In genomic region chr18:48683661-48684060, GRCh38 we compare ENCODE assay signal across 13 cellular contexts.
DNase-seq lines count a peak whose midpoint lies in the region; ATAC-seq and TF ChIP-seq lines count a peak whose summit lies in the region.
"Had no signal": no experiment of that assay in that cellular context is flagged by ENCODE, and none has a peak within 500 bp of the region (broad histone marks: within the 10 kb centered on the region; RNA-seq: fewer than 3 reads in every experiment).

No MANE protein-coding gene starts in this region.

- ATAC-seq in GM23338 = no peak
- no peak for ATAC-seq in stimulated activated naive CD8-positive, alpha-beta T cell treated with anti-CD3 and anti-CD28 coated beads, Interleukin-15, amount 100 ng/mL, for 72 hours
- ATAC-seq: A549 had no signal

- H3K27me3 Mint-ChIP-seq in GM23338 (ENCODE audit: insufficient read depth, low read depth, poor library complexity) (peaks cover 4% of the 10 kb centered on the region), neural crest cell (ENCODE audit: low read depth) (no peaks in the 10 kb centered on the region)
- no peaks in the 10 kb centered on the region for H3K27me3 Mint-ChIP-seq in stimulated activated naive CD8-positive, alpha-beta T cell treated with anti-CD3 and anti-CD28 coated beads, Interleukin-15, amount 100 ng/mL, for 72 hours

- peaks cover 17% of the 10 kb centered on the region; the same call in 1 of the 2 replicates for H3K36me3 ChIP-seq in BLaER1
- peaks cover 4% of the 10 kb centered on the region; the same call in 1 of the 2 replicates for H3K36me3 ChIP-seq in GM23338 (ENCODE audit: insufficient read depth)
- H3K36me3 ChIP-seq in subcutaneous abdominal adipose tissue (ENCODE audit: control insufficient read depth in 5 of 5, insufficient read depth in 5 of 5, low read length in 5 of 5) = peaks cover 2 to 30% (median 15%) of the 10 kb centered on the region in 5 donors

- H3K27ac Mint-ChIP-seq in GM23338 (0 out of 2 replicates have a peak overlapping the region, but pooled peaks have one; percentile 36), neural crest cell (ENCODE audit: unreplicated experiment) (peak overlapping the region; percentile 43)
- H3K27ac Mint-ChIP-seq in stimulated activated naive CD8-positive, alpha-beta T cell treated with anti-CD3 and anti-CD28 coated beads, Interleukin-15, amount 100 ng/mL, for 72 hours = no peak overlapping the region
- H3K27ac Mint-ChIP-seq: CD4-positive, CD25-positive, alpha-beta regulatory T cell; HFFc6 had no signal

- H3K27ac ChIP-seq in BLaER1 = peak overlapping the region; percentile 56
- H3K27ac ChIP-seq in GM23338 (ENCODE audit: low read depth) = no peak overlapping the region
- H3K27ac ChIP-seq in subcutaneous abdominal adipose tissue (ENCODE audit: low read depth, low read length) = peak overlapping the region; percentile 10
- H3K27ac ChIP-seq: A549 had no signal

- TF ChIP-seq CTCF in GM23338 (conservative IDR thresholded peaks at IDR 0.05; ENCODE audit: low read depth in 2 of 2) (no peak), neural crest cell (conservative IDR thresholded peaks at IDR 0.05) (no peak)

- H3K9me3 ChIP-seq in BLaER1 (no peaks in the 10 kb centered on the region), subcutaneous abdominal adipose tissue (ENCODE audit: control insufficient read depth in 5 of 5, low read length in 5 of 5) (no peaks in the 10 kb centered on the region)
- H3K9me3 ChIP-seq: A549 had no signal

- H3K79me2 ChIP-seq in GM23338 (replicated peaks; ENCODE audit: insufficient read depth) = no peaks in the 10 kb centered on the region

- no peaks in the 10 kb centered on the region for H3F3A ChIP-seq in GM23338 (replicated peaks; ENCODE audit: low read depth)

- no peak overlapping the region for H3K4me3 Mint-ChIP-seq in GM23338
- no peak overlapping the region for H3K4me3 Mint-ChIP-seq in neural crest cell
- no peak overlapping the region for H3K4me3 Mint-ChIP-seq in stimulated activated naive CD8-positive, alpha-beta T cell treated with anti-CD3 and anti-CD28 coated beads, Interleukin-15, amount 100 ng/mL, for 72 hours
- H3K4me3 Mint-ChIP-seq: CD4-positive, CD25-positive, alpha-beta regulatory T cell; HFFc6 had no signal

- H3K4me1 Mint-ChIP-seq in GM23338 (no peaks in the 10 kb centered on the region; the same call in 2 of the 3 replicates), neural crest cell (peaks cover 36% of the 10 kb centered on the region)
- H3K4me1 Mint-ChIP-seq in stimulated activated naive CD8-positive, alpha-beta T cell treated with anti-CD3 and anti-CD28 coated beads, Interleukin-15, amount 100 ng/mL, for 72 hours = peaks cover 6% of the 10 kb centered on the region
- H3K4me1 Mint-ChIP-seq: CD4-positive, CD25-positive, alpha-beta regulatory T cell had no signal

- H3K9ac ChIP-seq in BLaER1 = no peak overlapping the region
- H3K9ac ChIP-seq in subcutaneous abdominal adipose tissue (ENCODE audit: low read length in 5 of 5) = peak overlapping the region in 1 of 5 donors; percentile 13

- H3K4me3 ChIP-seq in BLaER1 (no peak overlapping the region), GM23338 (no peak overlapping the region), subcutaneous abdominal adipose tissue (ENCODE audit: low read depth in 1 of 5, low read length in 5 of 5) (no peak overlapping the region)
- H3K4me3 ChIP-seq: A549 had no signal

- H3K27me3 ChIP-seq in BLaER1 (no peaks in the 10 kb centered on the region), GM23338 (ENCODE audit: insufficient read depth) (no peaks in the 10 kb centered on the region), subcutaneous abdominal adipose tissue (ENCODE audit: control insufficient read depth in 5 of 5, insufficient read depth in 4 of 5, low read length in 5 of 5) (no peaks in the 10 kb centered on the region)

- H3K36me3 Mint-ChIP-seq in GM23338 (ENCODE audit: low read depth) (peaks cover 4% of the 10 kb centered on the region; the same call in 1 of the 3 replicates), neural crest cell (ENCODE audit: low read depth) (peaks cover 10% of the 10 kb centered on the region)
- H3K36me3 Mint-ChIP-seq: CD4-positive, CD25-positive, alpha-beta regulatory T cell had no signal

- H2AFZ ChIP-seq in GM23338 = no peak overlapping the region

- in situ Hi-C loops in KBM-7 (cut with MboI; ENCODE audit: low pct_unique_long_range_greater_than_20kb, low sequenced_read_pairs) = loop anchor here (25.0 kb wide), 2 partner anchors 754 to 1179 kb away; no protein-coding TSS in a partner anchor

- H3K9me2 ChIP-seq in GM23338 (ENCODE audit: insufficient read depth) = no peaks in the 10 kb centered on the region

- H3K9me3 Mint-ChIP-seq in GM23338 (no peaks in the 10 kb centered on the region; the same call in 2 of the 3 replicates), neural crest cell (no peaks in the 10 kb centered on the region)
- H3K9me3 Mint-ChIP-seq in stimulated activated naive CD8-positive, alpha-beta T cell treated with anti-CD3 and anti-CD28 coated beads, Interleukin-15, amount 100 ng/mL, for 72 hours = no peaks in the 10 kb centered on the region
- H3K9me3 Mint-ChIP-seq: CD4-positive, CD25-positive, alpha-beta regulatory T cell; HFFc6 had no signal

- DNase-seq in GM23338 (ENCODE audit: low spot score) (no peak), neural crest cell (ENCODE audit: low read depth, low spot score) (no peak), NCI-H524 treated with DMSO at 0.1 percent for 48 hours (lab: John Stamatoyannopoulos, UW) (no peak), KBM-7 (no peak)
- DNase-seq in stimulated activated naive CD8-positive, alpha-beta T cell treated with anti-CD3 and anti-CD28 coated beads, Interleukin-15, amount 100 ng/mL, for 72 hours = no peak
- DNase-seq: CD4-positive, CD25-positive, alpha-beta regulatory T cell; DMS53; GF-D8; HCEC 1CT; HFFc6 had no signal

- H3K4me1 ChIP-seq in BLaER1 = peaks cover 41% of the 10 kb centered on the region
- no peaks in the 10 kb centered on the region for H3K4me1 ChIP-seq in GM23338 (ENCODE audit: insufficient read depth)
- peaks cover 5 to 49% (median 44%) of the 10 kb centered on the region in 5 donors for H3K4me1 ChIP-seq in subcutaneous abdominal adipose tissue (ENCODE audit: control insufficient read depth in 5 of 5, insufficient read depth in 5 of 5, low read length in 5 of 5)
- H3K4me1 ChIP-seq: A549 had no signal

- H4K20me1 ChIP-seq in BLaER1 (no peaks in the 10 kb centered on the region), GM23338 (replicated peaks; ENCODE audit: insufficient read depth) (no peaks in the 10 kb centered on the region)

- H3K4me2 ChIP-seq in BLaER1 (peak overlapping the region; percentile 73), GM23338 (no peak overlapping the region)
- H3K4me2 ChIP-seq: A549 had no signal

TF ChIP-seq in GM23338, 12 proteins besides CTCF, POLR2A, EP300 and RAD21 (continues in another document):
- no peak for TF ChIP-seq CREB1 (CRISPR knock-in tag; IDR thresholded peaks at IDR 0.05; ENCODE audit: low read depth)
- TF ChIP-seq NANOG (IDR thresholded peaks at IDR 0.05; ENCODE audit: borderline replicate concordance) = no peak

Comparison
In these comparisons a context has a peak if more than half of its experiments do, and no peak if none do; other contexts are left out.
1. H3K27ac Mint-ChIP-seq: peak in GM23338 (single experiment) and neural crest cell (single experiment); none in stimulated activated naive CD8-positive, alpha-beta T cell treated with anti-CD3 and anti-CD28 coated beads, Interleukin-15, amount 100 ng/mL, for 72 hours (0 of 2).